Comparison of ENCODE assay signal across 32 cellular contexts in the genomic region with DNA sequence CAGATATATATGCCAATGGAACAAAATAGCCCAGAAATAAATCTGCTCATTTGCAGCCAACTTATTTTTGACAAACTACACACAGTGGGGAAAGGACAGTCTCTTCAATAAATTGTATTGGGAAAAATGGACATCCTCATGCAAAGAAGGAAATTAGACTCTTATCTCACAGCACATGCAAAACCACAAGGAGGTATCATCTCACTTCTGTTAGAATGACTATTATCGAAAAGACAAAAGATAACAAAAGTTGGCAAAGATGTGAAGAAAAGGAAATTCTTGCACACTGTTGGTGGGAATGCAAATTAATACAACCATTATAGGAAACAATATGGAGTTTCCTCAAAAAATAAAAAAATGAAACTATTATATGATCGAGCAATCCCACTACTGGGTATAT.
"Had no signal": no experiment of that assay in that cellular context is flagged by ENCODE, and none has a peak within 500 bp of the region (broad histone marks: within the 10 kb centered on the region; RNA-seq: fewer than 3 reads in every experiment).

No MANE protein-coding gene starts in this region.

- H3K27me3 ChIP-seq: ascending aorta, breast epithelium, cardiac muscle cell, colonic mucosa had no signal

- H3K4me1 Mint-ChIP-seq: activated B cell treated with CpG ODN at 0.5 μM for 24 hours; activated CD4-positive, alpha-beta memory T cell treated with anti-CD3 and anti-CD28 coated beads, Interleukin-2, amount 10 ng/mL, durations not matched to agents 7 days and 5 days; brain had no signal

- H3K4me1 ChIP-seq: ascending aorta, breast epithelium, colonic mucosa had no signal

- ATAC-seq: activated CD4-positive, CD25-positive, alpha-beta regulatory T cell treated with anti-CD3 and anti-CD28 coated beads, Interleukin-2, amount 50 U/mL, for 24 hours; activated naive CD4-positive, alpha-beta T cell treated with anti-CD3 and anti-CD28 coated beads, Interleukin-2, amount 50 U/mL, for 72 hours; activated T-cell treated with anti-CD3 and anti-CD28 coated beads, Interleukin-2, amount 50 U/mL, for 72 hours; esophagus mucosa had no signal

- H3K27me3 Mint-ChIP-seq: activated B cell treated with CpG ODN at 0.5 μM for 24 hours; activated CD4-positive, alpha-beta memory T cell treated with anti-CD3 and anti-CD28 coated beads, Interleukin-2, amount 10 ng/mL, durations not matched to agents 7 days and 5 days; activated naive CD4-positive, alpha-beta T cell treated with anti-CD3 and anti-CD28 coated beads, Interleukin-2, amount 10 ng/mL, durations not matched to agents 7 days and 5 days; activated naive CD8-positive, alpha-beta T cell treated with anti-CD3 and anti-CD28 coated beads, Interleukin-2, amount 10 ng/mL, durations not matched to agents 7 days and 5 days; activated T-cell treated with anti-CD3 and anti-CD28 coated beads, Interleukin-2, amount 50 U/mL, for 24 hours had no signal

- H3K27ac ChIP-seq: ascending aorta, breast epithelium, cardiac muscle cell, colonic mucosa, epithelial cell of prostate, WERI-Rb-1 had no signal

- H3K27ac Mint-ChIP-seq: activated B cell treated with CpG ODN at 0.5 μM for 24 hours; activated CD4-positive, alpha-beta memory T cell treated with anti-CD3 and anti-CD28 coated beads, Interleukin-2, amount 10 ng/mL, durations not matched to agents 7 days and 5 days; activated naive CD4-positive, alpha-beta T cell treated with anti-CD3 and anti-CD28 coated beads, Interleukin-2, amount 10 ng/mL, durations not matched to agents 7 days and 5 days; activated naive CD4-positive, alpha-beta T cell treated with anti-CD3 and anti-CD28 coated beads, Interleukin-2, amount 50 U/mL, for 72 hours; activated naive CD8-positive, alpha-beta T cell treated with anti-CD3 and anti-CD28 coated beads, Interleukin-2, amount 10 ng/mL, durations not matched to agents 7 days and 5 days; activated T-cell treated with anti-CD3 and anti-CD28 coated beads, Interleukin-2, amount 50 U/mL, for 24 hours; activated T-cell treated with anti-CD3 and anti-CD28 coated beads, Interleukin-2, amount 50 U/mL, for 72 hours; brain; T-helper 1 cell treated with Interleukin-12 subunit alpha and Interleukin-12 subunit beta and Interleukin-4 antibody, amounts not matched to agents 30 μg/mL and 1 μg/mL, for 36 hours; T-helper 2 cell treated with Interferon-gamma antibody and Interleukin-4, amounts not matched to agents 5 μg/mL and 100 μg/mL, for 36 hours had no signal

- H3K9me3 ChIP-seq: ascending aorta, breast epithelium, colonic mucosa had no signal

- H3K4me3 Mint-ChIP-seq: activated B cell treated with CpG ODN at 0.5 μM for 24 hours; activated CD4-positive, alpha-beta memory T cell treated with anti-CD3 and anti-CD28 coated beads, Interleukin-2, amount 10 ng/mL, durations not matched to agents 7 days and 5 days; activated naive CD4-positive, alpha-beta T cell treated with anti-CD3 and anti-CD28 coated beads, Interleukin-2, amount 10 ng/mL, durations not matched to agents 7 days and 5 days; activated naive CD8-positive, alpha-beta T cell treated with anti-CD3 and anti-CD28 coated beads, Interleukin-2, amount 10 ng/mL, durations not matched to agents 7 days and 5 days; activated T-cell treated with anti-CD3 and anti-CD28 coated beads, Interleukin-2, amount 50 U/mL, for 24 hours; activated T-cell treated with anti-CD3 and anti-CD28 coated beads, Interleukin-2, amount 50 U/mL, for 72 hours; brain; T-helper 1 cell treated with Interleukin-12 subunit alpha and Interleukin-12 subunit beta and Interleukin-4 antibody, amounts not matched to agents 30 μg/mL and 1 μg/mL, for 36 hours; T-helper 2 cell treated with Interferon-gamma antibody and Interleukin-4, amounts not matched to agents 5 μg/mL and 100 μg/mL, for 36 hours had no signal

- FAIRE-seq: frontal cortex had no signal

- DNase-seq: activated B cell treated with CpG ODN at 0.5 μM for 24 hours; activated CD4-positive, alpha-beta memory T cell treated with anti-CD3 and anti-CD28 coated beads, Interleukin-2, amount 10 ng/mL, durations not matched to agents 7 days and 5 days; activated CD4-positive, alpha-beta T cell treated with anti-CD3 and anti-CD28 coated beads for 48 hours; activated CD4-positive, alpha-beta T cell treated with anti-CD3 and anti-CD28 coated beads, Interleukin-2, amount 50 U/mL, for 4 hours; activated CD8-positive, alpha-beta memory T cell treated with anti-CD3 and anti-CD28 coated beads, Interleukin-2, amount 50 U/mL, for 48 hours; activated gamma-delta T cell; activated naive CD4-positive, alpha-beta T cell; activated naive CD4-positive, alpha-beta T cell treated with anti-CD3 and anti-CD28 coated beads, Interleukin-2, amount 10 ng/mL, durations not matched to agents 7 days and 5 days; activated naive CD8-positive, alpha-beta T cell treated with anti-CD3 and anti-CD28 coated beads, Interleukin-2, amount 10 ng/mL, durations not matched to agents 7 days and 5 days; activated T-cell treated with anti-CD3 and anti-CD28 coated beads for 4 hours; activated T-cell treated with anti-CD3 and anti-CD28 coated beads, Interleukin-2, amount 50 U/mL, for 24 hours; activated T-cell treated with anti-CD3 and anti-CD28 coated beads, Interleukin-2, amount 50 U/mL, for 72 hours; central memory CD4-positive, alpha-beta T cell; cerebellar nuclear complex; colonic mucosa; effector CD8-positive, alpha-beta T cell; foreskin fibroblast; head of caudate nucleus; hypothalamus; T1000; WERI-Rb-1 had no signal

- H3K36me3 ChIP-seq: ascending aorta, breast epithelium, cardiac muscle cell, colonic mucosa, WERI-Rb-1 had no signal

- H3K9me3 Mint-ChIP-seq: activated B cell treated with CpG ODN at 0.5 μM for 24 hours; activated CD4-positive, alpha-beta memory T cell treated with anti-CD3 and anti-CD28 coated beads, Interleukin-2, amount 10 ng/mL, durations not matched to agents 7 days and 5 days; activated naive CD4-positive, alpha-beta T cell treated with anti-CD3 and anti-CD28 coated beads, Interleukin-2, amount 10 ng/mL, durations not matched to agents 7 days and 5 days; activated naive CD8-positive, alpha-beta T cell treated with anti-CD3 and anti-CD28 coated beads, Interleukin-2, amount 10 ng/mL, durations not matched to agents 7 days and 5 days; activated T-cell treated with anti-CD3 and anti-CD28 coated beads, Interleukin-2, amount 50 U/mL, for 24 hours; T-helper 1 cell treated with Interleukin-12 subunit alpha and Interleukin-12 subunit beta and Interleukin-4 antibody, amounts not matched to agents 30 μg/mL and 1 μg/mL, for 36 hours; T-helper 2 cell treated with Interferon-gamma antibody and Interleukin-4, amounts not matched to agents 5 μg/mL and 100 μg/mL, for 36 hours had no signal

- H3K36me3 Mint-ChIP-seq: activated naive CD4-positive, alpha-beta T cell treated with anti-CD3 and anti-CD28 coated beads, Interleukin-2, amount 10 ng/mL, durations not matched to agents 7 days and 5 days; activated naive CD8-positive, alpha-beta T cell treated with anti-CD3 and anti-CD28 coated beads, Interleukin-2, amount 10 ng/mL, durations not matched to agents 7 days and 5 days had no signal

- H3K4me3 ChIP-seq: ascending aorta, breast epithelium, cardiac muscle cell, colonic mucosa had no signal
